Comparison of ENCODE assay signal across 34 cellular contexts in the genomic region with DNA sequence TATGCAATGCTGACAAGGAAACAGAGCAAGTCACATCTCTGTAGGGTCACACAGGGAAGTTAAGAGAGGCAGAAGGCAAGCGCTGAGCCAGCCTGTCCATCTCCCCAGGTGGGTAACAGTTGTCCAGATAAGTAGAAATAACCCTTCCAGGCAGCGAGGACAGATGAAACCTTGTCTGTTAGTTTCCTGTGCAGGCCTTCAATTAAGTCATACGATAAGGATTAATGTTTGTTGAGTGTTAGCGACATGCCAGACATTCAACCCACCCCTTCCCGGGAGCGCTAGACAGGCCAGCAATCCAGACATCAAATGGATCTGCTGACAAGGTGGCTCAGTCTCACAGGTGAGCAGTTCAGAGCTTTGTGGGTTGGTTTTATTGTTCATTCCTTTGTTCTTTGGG.
"Had no signal": no experiment of that assay in that cellular context is flagged by ENCODE, and none has a peak within 500 bp of the region (broad histone marks: within the 10 kb centered on the region; RNA-seq: fewer than 3 reads in every experiment).

No MANE protein-coding gene starts in this region.

- H3K4me3 ChIP-seq: MG63, SJCRH30 had no signal

- DNase-seq: activated CD4-positive, alpha-beta memory T cell treated with anti-CD3 and anti-CD28 coated beads, Interleukin-2, amount 10 ng/mL, durations not matched to agents 7 days and 5 days; activated CD4-positive, alpha-beta T cell treated with anti-CD3 and anti-CD28 coated beads for 1 hour; activated CD4-positive, alpha-beta T cell treated with anti-CD3 and anti-CD28 coated beads for 48 hours; activated CD4-positive, CD25-positive, alpha-beta regulatory T cell; activated CD8-positive, alpha-beta memory T cell treated with anti-CD3 and anti-CD28 coated beads for 24 hours; activated CD8-positive, alpha-beta memory T cell treated with anti-CD3 and anti-CD28 coated beads, Interleukin-2, amount 10 ng/mL, durations not matched to agents 7 days and 5 days; activated CD8-positive, alpha-beta memory T cell treated with anti-CD3 and anti-CD28 coated beads, Interleukin-2, amount 50 U/mL, for 48 hours; activated effector memory CD4-positive, alpha-beta T cell treated with Interleukin-2 at 50 U/mL for 16 hours; activated naive CD4-positive, alpha-beta T cell treated with anti-CD3 and anti-CD28 coated beads, Interleukin-2, amount 10 ng/mL, durations not matched to agents 7 days and 5 days; activated naive CD8-positive, alpha-beta T cell treated with anti-CD3 and anti-CD28 coated beads, Interleukin-2, amount 50 U/mL, for 24 hours; activated T-cell treated with anti-CD3 and anti-CD28 coated beads, Interleukin-2, amount 50 U/mL, for 48 hours; anterior cingulate cortex; brain microvascular endothelial cell; central memory CD4-positive, alpha-beta T cell; Kasumi-1; KBM-7; MG63; NCI-H1048; NCI-H1105 treated with DMSO at 0.1 percent for 48 hours; NCI-H1436; NCI-H187; NCI-H2029 treated with DMSO at 0.1 percent for 48 hours; NCI-H2107; NCI-H345; NCI-H524 treated with DMSO at 0.1 percent for 48 hours; SHP77; SJCRH30; SW 1271; T-helper 1 cell; T-helper 2 cell; T-helper 9 cell had no signal

- H3K4me1 ChIP-seq: SJCRH30 had no signal

- H3K27ac Mint-ChIP-seq: activated CD4-positive, alpha-beta memory T cell treated with anti-CD3 and anti-CD28 coated beads, Interleukin-2, amount 10 ng/mL, durations not matched to agents 7 days and 5 days; activated CD8-positive, alpha-beta memory T cell treated with anti-CD3 and anti-CD28 coated beads, Interleukin-2, amount 10 ng/mL, durations not matched to agents 7 days and 5 days; activated naive CD4-positive, alpha-beta T cell treated with anti-CD3 and anti-CD28 coated beads, Interleukin-2, amount 10 ng/mL, durations not matched to agents 7 days and 5 days; activated naive CD8-positive, alpha-beta T cell; activated naive CD8-positive, alpha-beta T cell treated with anti-CD3 and anti-CD28 coated beads, Interleukin-2, amount 50 U/mL, for 24 hours had no signal

- H3K36me3 Mint-ChIP-seq: activated CD8-positive, alpha-beta memory T cell treated with anti-CD3 and anti-CD28 coated beads, Interleukin-2, amount 10 ng/mL, durations not matched to agents 7 days and 5 days; activated naive CD4-positive, alpha-beta T cell treated with anti-CD3 and anti-CD28 coated beads, Interleukin-2, amount 10 ng/mL, durations not matched to agents 7 days and 5 days; activated naive CD8-positive, alpha-beta T cell had no signal

- H3K9me3 ChIP-seq: MG63, SJCRH30 had no signal

- H3K4me3 Mint-ChIP-seq: activated CD4-positive, alpha-beta memory T cell treated with anti-CD3 and anti-CD28 coated beads, Interleukin-2, amount 10 ng/mL, durations not matched to agents 7 days and 5 days; activated CD8-positive, alpha-beta memory T cell treated with anti-CD3 and anti-CD28 coated beads, Interleukin-2, amount 10 ng/mL, durations not matched to agents 7 days and 5 days; activated naive CD4-positive, alpha-beta T cell treated with anti-CD3 and anti-CD28 coated beads, Interleukin-2, amount 10 ng/mL, durations not matched to agents 7 days and 5 days; activated naive CD8-positive, alpha-beta T cell; activated naive CD8-positive, alpha-beta T cell treated with anti-CD3 and anti-CD28 coated beads, Interleukin-2, amount 50 U/mL, for 24 hours had no signal

- H3K27me3 ChIP-seq: brain microvascular endothelial cell, MG63, SJCRH30 had no signal

- H3K36me3 ChIP-seq: brain microvascular endothelial cell, MG63, SJCRH30 had no signal

- H3K27ac ChIP-seq: brain microvascular endothelial cell, SJCRH30, VCaP had no signal

- ATAC-seq: activated CD8-positive, alpha-beta memory T cell treated with anti-CD3 and anti-CD28 coated beads, Interleukin-2, amount 10 ng/mL, durations not matched to agents 7 days and 5 days; activated naive CD8-positive, alpha-beta T cell treated with anti-CD3 and anti-CD28 coated beads, Interleukin-2, amount 50 U/mL, for 24 hours; Panc1 had no signal

- H3K9me3 Mint-ChIP-seq: activated CD4-positive, alpha-beta memory T cell treated with anti-CD3 and anti-CD28 coated beads, Interleukin-2, amount 10 ng/mL, durations not matched to agents 7 days and 5 days; activated naive CD4-positive, alpha-beta T cell treated with anti-CD3 and anti-CD28 coated beads, Interleukin-2, amount 10 ng/mL, durations not matched to agents 7 days and 5 days; activated naive CD8-positive, alpha-beta T cell treated with anti-CD3 and anti-CD28 coated beads, Interleukin-2, amount 50 U/mL, for 24 hours had no signal

- H3K4me1 Mint-ChIP-seq: activated CD4-positive, alpha-beta memory T cell treated with anti-CD3 and anti-CD28 coated beads, Interleukin-2, amount 10 ng/mL, durations not matched to agents 7 days and 5 days; activated CD8-positive, alpha-beta memory T cell treated with anti-CD3 and anti-CD28 coated beads, Interleukin-2, amount 10 ng/mL, durations not matched to agents 7 days and 5 days; activated naive CD4-positive, alpha-beta T cell treated with anti-CD3 and anti-CD28 coated beads, Interleukin-2, amount 10 ng/mL, durations not matched to agents 7 days and 5 days; activated naive CD8-positive, alpha-beta T cell treated with anti-CD3 and anti-CD28 coated beads, Interleukin-2, amount 50 U/mL, for 24 hours had no signal

- H3K27me3 Mint-ChIP-seq: activated CD4-positive, alpha-beta memory T cell treated with anti-CD3 and anti-CD28 coated beads, Interleukin-2, amount 10 ng/mL, durations not matched to agents 7 days and 5 days; activated CD8-positive, alpha-beta memory T cell treated with anti-CD3 and anti-CD28 coated beads, Interleukin-2, amount 10 ng/mL, durations not matched to agents 7 days and 5 days; activated naive CD4-positive, alpha-beta T cell treated with anti-CD3 and anti-CD28 coated beads, Interleukin-2, amount 10 ng/mL, durations not matched to agents 7 days and 5 days; activated naive CD8-positive, alpha-beta T cell; activated naive CD8-positive, alpha-beta T cell treated with anti-CD3 and anti-CD28 coated beads, Interleukin-2, amount 50 U/mL, for 24 hours had no signal
